Comparison of ENCODE assay signal across 15 cellular contexts in genomic region chr17:73465851-73466250, GRCh38.
"Had no signal": no experiment of that assay in that cellular context is flagged by ENCODE, and none has a peak within 500 bp of the region (broad histone marks: within the 10 kb centered on the region; RNA-seq: fewer than 3 reads in every experiment).

No MANE protein-coding gene starts in this region.

- H3K27ac Mint-ChIP-seq: activated CD4-positive, alpha-beta T cell treated with anti-CD3 and anti-CD28 coated beads, Interleukin-2, amount 10 ng/mL, durations not matched to agents 24 days and 14 days; activated CD8-positive, alpha-beta T cell treated with anti-CD3 and anti-CD28 coated beads, Interleukin-2, amount 10 ng/mL, durations not matched to agents 7 days and 5 days; activated naive CD4-positive, alpha-beta T cell treated with anti-CD3 and anti-CD28 coated beads for 36 hours; activated T-cell treated with anti-CD3 and anti-CD28 coated beads, Interleukin-2, amount 50 U/mL, for 24 hours; memory B cell; stimulated activated naive CD8-positive, alpha-beta T cell treated with anti-CD3 and anti-CD28 coated beads, Interleukin-15, amount 100 ng/mL, for 72 hours had no signal

- H3K4me1 Mint-ChIP-seq: activated CD4-positive, alpha-beta T cell treated with anti-CD3 and anti-CD28 coated beads, Interleukin-2, amount 10 ng/mL, durations not matched to agents 24 days and 14 days; stimulated activated naive CD8-positive, alpha-beta T cell treated with anti-CD3 and anti-CD28 coated beads, Interleukin-15, amount 100 ng/mL, for 72 hours had no signal

- ATAC-seq: activated CD8-positive, alpha-beta T cell treated with anti-CD3 and anti-CD28 coated beads, Interleukin-2, amount 10 ng/mL, durations not matched to agents 7 days and 5 days; naive thymus-derived CD4-positive, alpha-beta T cell; sciatic nerve; stimulated activated naive CD8-positive, alpha-beta T cell treated with anti-CD3 and anti-CD28 coated beads, Interleukin-15, amount 100 ng/mL, for 72 hours had no signal

- H3K27me3 Mint-ChIP-seq: activated CD4-positive, alpha-beta T cell treated with anti-CD3 and anti-CD28 coated beads, Interleukin-2, amount 10 ng/mL, durations not matched to agents 24 days and 14 days; activated T-cell treated with anti-CD3 and anti-CD28 coated beads, Interleukin-2, amount 50 U/mL, for 24 hours; memory B cell; naive thymus-derived CD4-positive, alpha-beta T cell; stimulated activated naive CD8-positive, alpha-beta T cell treated with anti-CD3 and anti-CD28 coated beads, Interleukin-15, amount 100 ng/mL, for 72 hours had no signal

- H3K9me3 Mint-ChIP-seq: activated CD4-positive, alpha-beta T cell treated with anti-CD3 and anti-CD28 coated beads, Interleukin-2, amount 10 ng/mL, durations not matched to agents 24 days and 14 days; activated naive CD4-positive, alpha-beta T cell treated with anti-CD3 and anti-CD28 coated beads for 36 hours; activated T-cell treated with anti-CD3 and anti-CD28 coated beads, Interleukin-2, amount 50 U/mL, for 24 hours had no signal

- H3K4me3 Mint-ChIP-seq: activated CD4-positive, alpha-beta T cell treated with anti-CD3 and anti-CD28 coated beads, Interleukin-2, amount 10 ng/mL, durations not matched to agents 24 days and 14 days; activated CD8-positive, alpha-beta T cell treated with anti-CD3 and anti-CD28 coated beads, Interleukin-2, amount 10 ng/mL, durations not matched to agents 7 days and 5 days; activated naive CD4-positive, alpha-beta T cell treated with anti-CD3 and anti-CD28 coated beads for 36 hours; activated T-cell treated with anti-CD3 and anti-CD28 coated beads, Interleukin-2, amount 50 U/mL, for 24 hours; memory B cell; naive thymus-derived CD4-positive, alpha-beta T cell; stimulated activated naive CD8-positive, alpha-beta T cell treated with anti-CD3 and anti-CD28 coated beads, Interleukin-15, amount 100 ng/mL, for 72 hours had no signal

- DNase-seq: activated CD4-positive, alpha-beta T cell treated with anti-CD3 and anti-CD28 coated beads, Interleukin-2, amount 10 ng/mL, durations not matched to agents 24 days and 14 days; activated CD4-positive, CD25-positive, alpha-beta regulatory T cell; activated CD8-positive, alpha-beta T cell treated with anti-CD3 and anti-CD28 coated beads, Interleukin-2, amount 10 ng/mL, durations not matched to agents 7 days and 5 days; activated naive CD4-positive, alpha-beta T cell treated with anti-CD3 and anti-CD28 coated beads for 36 hours; activated T-cell treated with anti-CD3 and anti-CD28 coated beads, Interleukin-2, amount 50 U/mL, for 24 hours; brain microvascular endothelial cell; central memory CD4-positive, alpha-beta T cell; dorsolateral prefrontal cortex; naive thymus-derived CD4-positive, alpha-beta T cell; stimulated activated CD4-positive, alpha-beta T cell treated with anti-CD3 and anti-CD28 coated beads, Interleukin-4, amount 100 ng/mL, for 1 hour; stimulated activated naive CD8-positive, alpha-beta T cell treated with anti-CD3 and anti-CD28 coated beads, Interleukin-15, amount 100 ng/mL, for 72 hours; transverse colon; uterus had no signal
